In the genomic region with DNA sequence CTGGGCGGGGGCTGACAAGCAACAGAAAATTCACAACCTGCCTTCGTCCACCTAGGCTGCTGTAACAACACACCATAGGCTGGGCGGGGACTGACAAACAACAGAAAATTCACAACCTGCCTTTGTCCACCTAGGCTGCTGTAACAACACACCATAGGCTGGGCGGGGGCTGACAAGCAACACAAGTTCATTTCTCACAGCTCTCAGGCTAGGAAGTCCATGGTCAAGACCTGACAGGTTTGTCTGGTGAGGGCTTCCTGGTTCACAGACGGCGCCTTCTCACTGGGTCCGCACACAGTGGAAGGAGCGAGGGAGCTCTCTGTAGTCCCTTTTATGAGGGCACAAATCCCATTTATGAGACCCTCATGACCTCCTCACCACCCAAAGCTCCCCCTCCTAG, we compare ENCODE assay signal across 15 cellular contexts.
"Had no signal": no experiment of that assay in that cellular context is flagged by ENCODE, and none has a peak within 500 bp of the region (broad histone marks: within the 10 kb centered on the region; RNA-seq: fewer than 3 reads in every experiment).

No MANE protein-coding gene starts in this region.

- H3K4me3 ChIP-seq: esophagus muscularis mucosa, neural progenitor cell, ovary, tibial artery had no signal

- H3K27ac Mint-ChIP-seq: activated CD4-positive, alpha-beta memory T cell treated with anti-CD3 and anti-CD28 coated beads, Interleukin-2, amount 10 ng/mL, durations not matched to agents 7 days and 5 days; activated CD4-positive, alpha-beta T cell treated with anti-CD3 and anti-CD28 coated beads for 36 hours; activated naive CD8-positive, alpha-beta T cell treated with anti-CD3 and anti-CD28 coated beads, Interleukin-2, amount 10 ng/mL, durations not matched to agents 7 days and 5 days; neural progenitor cell; stimulated activated memory B cell treated with anti-CD40 and anti-IgM and Interleukin-4, amounts not matched to agents 10 μg/mL and 1 μg/mL and 100 μg/mL, for 72 hours had no signal

- H3K9me3 Mint-ChIP-seq: activated CD4-positive, alpha-beta memory T cell treated with anti-CD3 and anti-CD28 coated beads, Interleukin-2, amount 10 ng/mL, durations not matched to agents 7 days and 5 days; activated naive CD8-positive, alpha-beta T cell treated with anti-CD3 and anti-CD28 coated beads, Interleukin-2, amount 10 ng/mL, durations not matched to agents 7 days and 5 days; stimulated activated memory B cell treated with anti-CD40 and anti-IgM and Interleukin-4, amounts not matched to agents 10 μg/mL and 1 μg/mL and 100 μg/mL, for 72 hours had no signal

- H3K9ac ChIP-seq: neural progenitor cell had no signal

- H2AFZ ChIP-seq: neural progenitor cell had no signal

- H3K27ac ChIP-seq: brain microvascular endothelial cell, neural progenitor cell, ovary, tibial artery had no signal

- H3K9me3 ChIP-seq: esophagus muscularis mucosa, ovary, tibial artery had no signal

- H3K4me1 Mint-ChIP-seq: activated CD4-positive, alpha-beta memory T cell treated with anti-CD3 and anti-CD28 coated beads, Interleukin-2, amount 10 ng/mL, durations not matched to agents 7 days and 5 days; activated CD4-positive, alpha-beta T cell treated with anti-CD3 and anti-CD28 coated beads for 36 hours; activated naive CD8-positive, alpha-beta T cell treated with anti-CD3 and anti-CD28 coated beads, Interleukin-2, amount 10 ng/mL, durations not matched to agents 7 days and 5 days; stimulated activated memory B cell treated with anti-CD40 and anti-IgM and Interleukin-4, amounts not matched to agents 10 μg/mL and 1 μg/mL and 100 μg/mL, for 72 hours had no signal

- H3K4me3 Mint-ChIP-seq: activated CD4-positive, alpha-beta memory T cell treated with anti-CD3 and anti-CD28 coated beads, Interleukin-2, amount 10 ng/mL, durations not matched to agents 7 days and 5 days; activated CD4-positive, alpha-beta T cell treated with anti-CD3 and anti-CD28 coated beads for 36 hours; activated naive CD8-positive, alpha-beta T cell treated with anti-CD3 and anti-CD28 coated beads, Interleukin-2, amount 10 ng/mL, durations not matched to agents 7 days and 5 days; neural progenitor cell; stimulated activated memory B cell treated with anti-CD40 and anti-IgM and Interleukin-4, amounts not matched to agents 10 μg/mL and 1 μg/mL and 100 μg/mL, for 72 hours had no signal

- H3K36me3 Mint-ChIP-seq: activated naive CD8-positive, alpha-beta T cell treated with anti-CD3 and anti-CD28 coated beads, Interleukin-2, amount 10 ng/mL, durations not matched to agents 7 days and 5 days; stimulated activated memory B cell treated with anti-CD40 and anti-IgM and Interleukin-4, amounts not matched to agents 10 μg/mL and 1 μg/mL and 100 μg/mL, for 72 hours had no signal

- DNase-seq: activated CD4-positive, alpha-beta memory T cell treated with anti-CD3 and anti-CD28 coated beads, Interleukin-2, amount 10 ng/mL, durations not matched to agents 7 days and 5 days; activated CD4-positive, alpha-beta T cell treated with anti-CD3 and anti-CD28 coated beads for 36 hours; activated CD8-positive, alpha-beta memory T cell treated with anti-CD3 and anti-CD28 coated beads, Interleukin-2, amount 50 U/mL, for 4 hours; activated naive CD4-positive, alpha-beta T cell; activated naive CD8-positive, alpha-beta T cell treated with anti-CD3 and anti-CD28 coated beads, Interleukin-2, amount 10 ng/mL, durations not matched to agents 7 days and 5 days; brain microvascular endothelial cell; cerebellar nuclear complex; dermis blood vessel endothelial cell; kidney glomerular epithelial cell; T-helper 9 cell had no signal

- H3K27me3 ChIP-seq: brain microvascular endothelial cell, esophagus muscularis mucosa, neural progenitor cell, ovary, tibial artery had no signal

- ATAC-seq: activated CD4-positive, alpha-beta T cell treated with anti-CD3 and anti-CD28 coated beads for 36 hours; stimulated activated memory B cell treated with anti-CD40 and anti-IgM and Interleukin-4, amounts not matched to agents 10 μg/mL and 1 μg/mL and 100 μg/mL, for 72 hours had no signal

- H3K4me2 ChIP-seq: neural progenitor cell had no signal

- H3K36me3 ChIP-seq: brain microvascular endothelial cell, esophagus muscularis mucosa, neural progenitor cell, ovary, tibial artery had no signal
